In the genomic region with DNA sequence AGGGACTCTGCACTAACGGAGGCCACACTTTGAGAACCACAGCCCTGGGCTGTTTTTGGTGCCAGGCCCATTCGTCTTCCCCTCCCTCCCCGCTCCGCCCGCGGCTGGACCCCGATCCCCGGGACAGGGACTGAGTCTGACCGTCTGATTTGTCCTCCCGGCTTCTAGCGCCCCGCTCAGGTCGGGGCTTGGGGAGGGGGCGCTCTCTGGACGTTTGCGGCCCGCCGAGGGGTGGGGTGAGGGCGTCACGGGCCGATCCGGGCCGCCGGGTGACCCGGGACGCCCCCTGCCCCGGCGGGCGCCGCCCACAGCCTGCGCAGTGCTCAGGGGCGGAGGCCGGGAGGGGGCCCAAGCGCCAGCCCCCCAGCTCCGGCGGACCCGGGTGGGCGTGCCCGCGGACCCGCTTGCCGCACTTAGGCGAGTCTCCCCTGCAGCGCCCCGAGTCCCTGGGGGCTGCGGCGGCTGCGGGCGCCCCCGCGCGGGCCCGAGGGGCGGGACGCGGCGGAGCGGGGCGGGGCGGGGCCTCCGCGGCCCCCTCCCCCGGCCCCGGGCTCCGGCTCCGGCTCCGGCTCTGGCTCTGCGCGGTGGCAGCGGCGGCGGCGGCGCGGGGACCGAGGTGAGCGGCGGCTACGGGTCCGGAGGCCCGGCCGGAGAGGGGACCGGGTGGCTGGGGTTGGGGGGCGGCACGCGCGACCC, we compare ENCODE assay signal across 8 cellular contexts. TPM values are rescaled to one million over a fixed set of nuclear protein-coding genes. Genes with fewer than 3 reads are reported as not detected.
A peak's percentile ranks its signal among the peaks of the same experiment; 100 is the strongest.
DNase-seq lines count a peak whose midpoint lies in the region; ATAC-seq, FAIRE-seq and TF ChIP-seq lines count a peak whose summit lies in the region.

No MANE protein-coding gene starts in this region.

- no peaks in the 10 kb centered on the region for H3K27me3 Mint-ChIP-seq in activated CD8-positive, alpha-beta T cell treated with anti-CD3 and anti-CD28 coated beads, Interleukin-2, amount 10 ng/mL, durations not matched to agents 7 days and 5 days (ENCODE audit: low read depth)
- H3K27me3 Mint-ChIP-seq in osteocyte (ENCODE audit: unreplicated experiment) = peaks cover 47% of the 10 kb centered on the region

- no peak overlapping the region for H3K9ac ChIP-seq in HUES6 (ENCODE audit: low read length)

- peaks cover 3% of the 10 kb centered on the region for H3K4me1 ChIP-seq in HUES6 (ENCODE audit: control insufficient read depth, insufficient read depth, low read length)

- no peak overlapping the region for H3K27ac ChIP-seq in HUES6 (ENCODE audit: low read depth, low read length)

- H3K4me3 ChIP-seq in HUES6 (ENCODE audit: low read depth, low read length) (peak overlapping the region; percentile 61), fibroblast of the aortic adventitia (ENCODE audit: low read depth, low read length) (peak overlapping the region; percentile 56)

- no peak for FAIRE-seq in HTR-8/SVneo (lab: Jason Lieb, UNC)

- H3K4me1 Mint-ChIP-seq in activated CD8-positive, alpha-beta T cell treated with anti-CD3 and anti-CD28 coated beads, Interleukin-2, amount 10 ng/mL, durations not matched to agents 7 days and 5 days (ENCODE audit: low read depth) = peaks cover 83% of the 10 kb centered on the region
- peaks cover 10% of the 10 kb centered on the region for H3K4me1 Mint-ChIP-seq in osteocyte (ENCODE audit: unreplicated experiment)

- peak overlapping the region; percentile 86 for H3K27ac Mint-ChIP-seq in activated CD8-positive, alpha-beta T cell treated with anti-CD3 and anti-CD28 coated beads, Interleukin-2, amount 10 ng/mL, durations not matched to agents 7 days and 5 days
- no peak overlapping the region for H3K27ac Mint-ChIP-seq in osteocyte (ENCODE audit: unreplicated experiment)

- H3K27me3 ChIP-seq in HUES6 (ENCODE audit: control insufficient read depth, insufficient read depth, low read length) = peaks cover 23% of the 10 kb centered on the region

- peaks cover 7% of the 10 kb centered on the region for H3K36me3 Mint-ChIP-seq in activated CD8-positive, alpha-beta T cell treated with anti-CD3 and anti-CD28 coated beads, Interleukin-2, amount 10 ng/mL, durations not matched to agents 7 days and 5 days (ENCODE audit: low read depth)
- no peaks in the 10 kb centered on the region for H3K36me3 Mint-ChIP-seq in osteocyte (ENCODE audit: unreplicated experiment)

- CTCF ChIA-PET in activated CD8-positive, alpha-beta T cell treated with anti-CD3 and anti-CD28 coated beads, Interleukin-2, amount 10 ng/mL, durations not matched to agents 7 days and 5 days (lab: Charles Lee) = interaction anchor here (1.1 to 12.8 kb wide), 4 partner anchors 15 to 675 kb away, joined by 3 to 129 read pairs (median 8); no protein-coding TSS in a partner anchor

- ATAC-seq in activated CD8-positive, alpha-beta T cell treated with anti-CD3 and anti-CD28 coated beads, Interleukin-2, amount 10 ng/mL, durations not matched to agents 7 days and 5 days = peak; percentile 58
- no peak for ATAC-seq in HG03108 (IDR thresholded peaks at IDR 0.05; ENCODE audit: unreplicated experiment)

- H3K4me3 Mint-ChIP-seq in activated CD8-positive, alpha-beta T cell treated with anti-CD3 and anti-CD28 coated beads, Interleukin-2, amount 10 ng/mL, durations not matched to agents 7 days and 5 days = peak overlapping the region; percentile 72
- peak overlapping the region; percentile 55 for H3K4me3 Mint-ChIP-seq in osteocyte (ENCODE audit: unreplicated experiment)

- H3K9me3 ChIP-seq in HUES6 (ENCODE audit: control insufficient read depth, insufficient read depth, low read depth, low read length) = no peaks in the 10 kb centered on the region

- TF ChIP-seq CTCF in fibroblast of the aortic adventitia (IDR thresholded peaks at IDR 0.05; ENCODE audit: insufficient read depth, low read length) (no peak), osteocyte (IDR thresholded peaks at IDR 0.05) (no peak)

- H3K36me3 ChIP-seq in HUES6 (ENCODE audit: control insufficient read depth, insufficient read depth, low read length) = no peaks in the 10 kb centered on the region

- no peaks in the 10 kb centered on the region for H3K9me3 Mint-ChIP-seq in activated CD8-positive, alpha-beta T cell treated with anti-CD3 and anti-CD28 coated beads, Interleukin-2, amount 10 ng/mL, durations not matched to agents 7 days and 5 days (ENCODE audit: insufficient read depth)
- H3K9me3 Mint-ChIP-seq in osteocyte (ENCODE audit: unreplicated experiment) = no peaks in the 10 kb centered on the region

- DNase-seq in activated CD8-positive, alpha-beta T cell treated with anti-CD3 and anti-CD28 coated beads, Interleukin-2, amount 10 ng/mL, durations not matched to agents 7 days and 5 days = no peak
- DNase-seq in fibroblast of the aortic adventitia (ENCODE audit: low read depth) (no peak), osteocyte (ENCODE audit: extremely low spot score, unreplicated experiment) (no peak), HTR-8/SVneo (ENCODE audit: insufficient read length, low spot score) (no peak), putamen (ENCODE audit: low spot score) (no peak), HK-2 (ENCODE audit: unreplicated experiment) (no peak)

- POLR2A ChIA-PET in activated CD8-positive, alpha-beta T cell treated with anti-CD3 and anti-CD28 coated beads, Interleukin-2, amount 10 ng/mL, durations not matched to agents 7 days and 5 days (lab: Charles Lee) = interaction anchor here (1.0 kb wide), 2 partner anchors 11 to 13 kb away, joined by 3 read pairs; no protein-coding TSS in a partner anchor

RNA-seq across cellular contexts. Expression of gene PRR5, which starts 33.7 kb away (rescaled TPM):
- 10 to 100 TPM; 29.4 to 31.5 TPM for total RNA-seq in activated CD8-positive, alpha-beta T cell treated with anti-CD3 and anti-CD28 coated beads, Interleukin-2, amount 10 ng/mL, durations not matched to agents 7 days and 5 days
- total RNA-seq in fibroblast of the aortic adventitia (ENCODE audit: low replicate concordance) = 1.8 and 8.2 TPM in 2 replicates
- total RNA-seq in osteocyte = 13.5 and 14.8 TPM in 2 replicates
